In genomic region chr14:23299186-23299521, GRCh38 we compare ENCODE assay signal across 9 cellular contexts. TPM values are rescaled to one million over a fixed set of nuclear protein-coding genes. Genes with fewer than 3 reads are reported as not detected.
DNase-seq lines count a peak whose midpoint lies in the region; ATAC-seq and TF ChIP-seq lines count a peak whose summit lies in the region.
"Had no signal": no experiment of that assay in that cellular context is flagged by ENCODE, and none has a peak within 500 bp of the region (broad histone marks: within the 10 kb centered on the region; RNA-seq: fewer than 3 reads in every experiment).

No MANE protein-coding gene starts in this region.

- H3K27me3 ChIP-seq in gastroesophageal sphincter: no peaks in the 10 kb centered on the region
- H3K27me3 ChIP-seq: SJSA1 had no signal

- peaks cover 0 to 21% of the 10 kb centered on the region in 2 donors for H3K36me3 ChIP-seq in gastroesophageal sphincter
- H3K36me3 ChIP-seq: SJSA1 had no signal

- peak overlapping the region; percentile 98 for H3K27ac Mint-ChIP-seq in HFFc6
- H3K27ac Mint-ChIP-seq in activated T-helper 2 cell treated with anti-CD3 and anti-CD28 coated beads, Interferon-gamma antibody, Interleukin-2, Interleukin-4, amounts not matched to agents 10 μg/mL and 5 μg/mL and 100 μg/mL, durations not matched to agents 14 hours and 24 hours and 36 hours: peak overlapping the region; percentile 31
- H3K27ac Mint-ChIP-seq in stimulated activated effector memory CD8-positive, alpha-beta T cell treated with anti-CD3 and anti-CD28 coated beads, Interleukin-12 subunit alpha, Interleukin-12 subunit beta, amount 100 ng/mL, for 72 hours: peak overlapping the region; percentile 97
- H3K27ac Mint-ChIP-seq: H9 had no signal

- H3K36me3 Mint-ChIP-seq in HFFc6 (ENCODE audit: low read depth): no peaks in the 10 kb centered on the region
- H3K36me3 Mint-ChIP-seq in activated T-helper 2 cell treated with anti-CD3 and anti-CD28 coated beads, Interferon-gamma antibody, Interleukin-2, Interleukin-4, amounts not matched to agents 10 μg/mL and 5 μg/mL and 100 μg/mL, durations not matched to agents 14 hours and 24 hours and 36 hours (ENCODE audit: low read depth): peaks cover 22% of the 10 kb centered on the region
- peaks cover 63% of the 10 kb centered on the region for H3K36me3 Mint-ChIP-seq in stimulated activated effector memory CD8-positive, alpha-beta T cell treated with anti-CD3 and anti-CD28 coated beads, Interleukin-12 subunit alpha, Interleukin-12 subunit beta, amount 100 ng/mL, for 72 hours

- H3K4me3 Mint-ChIP-seq in HFFc6: peak overlapping the region; percentile 60
- H3K4me3 Mint-ChIP-seq in activated T-helper 2 cell treated with anti-CD3 and anti-CD28 coated beads, Interferon-gamma antibody, Interleukin-2, Interleukin-4, amounts not matched to agents 10 μg/mL and 5 μg/mL and 100 μg/mL, durations not matched to agents 14 hours and 24 hours and 36 hours (ENCODE audit: low read depth): peak overlapping the region; percentile 42
- peak overlapping the region; percentile 97 for H3K4me3 Mint-ChIP-seq in stimulated activated effector memory CD8-positive, alpha-beta T cell treated with anti-CD3 and anti-CD28 coated beads, Interleukin-12 subunit alpha, Interleukin-12 subunit beta, amount 100 ng/mL, for 72 hours

- DNase-seq in HFFc6 (no peak), epidermal melanocyte (ENCODE audit: insufficient read length, low spot score) (no peak), NCI-H524 treated with DMSO at 0.1 percent for 48 hours (lab: John Stamatoyannopoulos, UW) (no peak)
- DNase-seq in activated T-helper 2 cell treated with anti-CD3 and anti-CD28 coated beads, Interferon-gamma antibody, Interleukin-2, Interleukin-4, amounts not matched to agents 10 μg/mL and 5 μg/mL and 100 μg/mL, durations not matched to agents 14 hours and 24 hours and 36 hours (ENCODE audit: low spot score): no peak
- no peak for DNase-seq in stimulated activated effector memory CD8-positive, alpha-beta T cell treated with anti-CD3 and anti-CD28 coated beads, Interleukin-12 subunit alpha, Interleukin-12 subunit beta, amount 100 ng/mL, for 72 hours (ENCODE audit: low spot score in 2 of 2)
- DNase-seq: H9 had no signal

- H3K4me1 Mint-ChIP-seq in HFFc6 (ENCODE audit: low read depth): peaks cover 63% of the 10 kb centered on the region
- peaks cover 26% of the 10 kb centered on the region for H3K4me1 Mint-ChIP-seq in activated T-helper 2 cell treated with anti-CD3 and anti-CD28 coated beads, Interferon-gamma antibody, Interleukin-2, Interleukin-4, amounts not matched to agents 10 μg/mL and 5 μg/mL and 100 μg/mL, durations not matched to agents 14 hours and 24 hours and 36 hours (ENCODE audit: low read depth)
- peaks cover 40% of the 10 kb centered on the region for H3K4me1 Mint-ChIP-seq in stimulated activated effector memory CD8-positive, alpha-beta T cell treated with anti-CD3 and anti-CD28 coated beads, Interleukin-12 subunit alpha, Interleukin-12 subunit beta, amount 100 ng/mL, for 72 hours

- 85 to 100% methylated on average over 1 to 2 of the region's 2 CpGs for WGBS in gastroesophageal sphincter (ENCODE audit: low coverage in 1 of 2), 2 donors

- no peak for TF ChIP-seq POLR2A in gastroesophageal sphincter (IDR thresholded peaks at IDR 0.05)

- TF ChIP-seq EP300 in gastroesophageal sphincter (IDR thresholded peaks at IDR 0.05): no peak

- peaks cover 5 to 50% (median 6%) of the 10 kb centered on the region in 3 donors for H3K4me1 ChIP-seq in gastroesophageal sphincter

- intact Hi-C loops in activated T-helper 2 cell treated with anti-CD3 and anti-CD28 coated beads, Interferon-gamma antibody, Interleukin-2, Interleukin-4, amounts not matched to agents 10 μg/mL and 5 μg/mL and 100 μg/mL, durations not matched to agents 14 hours and 24 hours and 36 hours (cut with micrococcal nuclease): no loop called here

- peaks cover 5% of the 10 kb centered on the region; the same call in 1 of the 2 replicates for H3K27me3 Mint-ChIP-seq in HFFc6 (ENCODE audit: insufficient read depth)
- peaks cover 2% of the 10 kb centered on the region for H3K27me3 Mint-ChIP-seq in activated T-helper 2 cell treated with anti-CD3 and anti-CD28 coated beads, Interferon-gamma antibody, Interleukin-2, Interleukin-4, amounts not matched to agents 10 μg/mL and 5 μg/mL and 100 μg/mL, durations not matched to agents 14 hours and 24 hours and 36 hours (ENCODE audit: low read depth)

- no peak overlapping the region for H3K4me3 ChIP-seq in gastroesophageal sphincter
- H3K4me3 ChIP-seq: SJSA1 had no signal

- H3K27ac ChIP-seq in gastroesophageal sphincter: peak overlapping the region in 3 of 4 donors; percentile 59 to 99 (median 98)
- H3K27ac ChIP-seq: SJSA1 had no signal

- H3K9me3 ChIP-seq in gastroesophageal sphincter: no peaks in the 10 kb centered on the region
- H3K9me3 ChIP-seq: SJSA1 had no signal

- H3K9me3 Mint-ChIP-seq in HFFc6: no peaks in the 10 kb centered on the region
- H3K9me3 Mint-ChIP-seq in activated T-helper 2 cell treated with anti-CD3 and anti-CD28 coated beads, Interferon-gamma antibody, Interleukin-2, Interleukin-4, amounts not matched to agents 10 μg/mL and 5 μg/mL and 100 μg/mL, durations not matched to agents 14 hours and 24 hours and 36 hours: no peaks in the 10 kb centered on the region
- no peaks in the 10 kb centered on the region for H3K9me3 Mint-ChIP-seq in stimulated activated effector memory CD8-positive, alpha-beta T cell treated with anti-CD3 and anti-CD28 coated beads, Interleukin-12 subunit alpha, Interleukin-12 subunit beta, amount 100 ng/mL, for 72 hours
- H3K9me3 Mint-ChIP-seq: H9 had no signal

- ATAC-seq in gastroesophageal sphincter: no peak
- ATAC-seq in stimulated activated effector memory CD8-positive, alpha-beta T cell treated with anti-CD3 and anti-CD28 coated beads, Interleukin-12 subunit alpha, Interleukin-12 subunit beta, amount 100 ng/mL, for 72 hours: no peak
- no peak for ATAC-seq in GM18511 (IDR thresholded peaks at IDR 0.05; ENCODE audit: unreplicated experiment)

- TF ChIP-seq CTCF in HFFc6 (IDR thresholded peaks at IDR 0.05) (no peak), gastroesophageal sphincter (IDR thresholded peaks at IDR 0.05) (no peak)

RNA-seq across cellular contexts. Expression of gene PPP1R3E, which starts 3.5 kb away (rescaled TPM):
- 1 to 10 TPM; 2.3 to 3.8 (median 2.6) TPM for total RNA-seq in HFFc6 (2021; fragmentation: NEBNext Ultra II Directional; extraction: Animal tissue kit (Norgen Biotek cat#: 25700))
- total RNA-seq in activated T-helper 2 cell treated with anti-CD3 and anti-CD28 coated beads, Interferon-gamma antibody, Interleukin-2, Interleukin-4, amounts not matched to agents 10 μg/mL and 5 μg/mL and 100 μg/mL, durations not matched to agents 14 hours and 24 hours and 36 hours: 20.3 and 21.3 TPM in 2 replicates
- 10 to 100 TPM in 1 of 4 donors, 1 to 10 TPM in 3; 4.4 to 14.0 (median 7.2) TPM for total RNA-seq in gastroesophageal sphincter

RNA-seq across cellular contexts. Expression of gene BCL2L2, which starts 7.5 kb away (rescaled TPM):
- total RNA-seq in HFFc6 (2021; fragmentation: NEBNext Ultra II Directional; extraction: Animal tissue kit (Norgen Biotek cat#: 25700)): 10 to 100 TPM; 28.7 to 32.4 (median 31.1) TPM
- 9.3 and 10.1 TPM in 2 replicates for total RNA-seq in activated T-helper 2 cell treated with anti-CD3 and anti-CD28 coated beads, Interferon-gamma antibody, Interleukin-2, Interleukin-4, amounts not matched to agents 10 μg/mL and 5 μg/mL and 100 μg/mL, durations not matched to agents 14 hours and 24 hours and 36 hours
- 100 to 1,000 TPM in 3 of 4 donors, 10 to 100 TPM in 1; 99.1 to 157 (median 117) TPM for total RNA-seq in gastroesophageal sphincter

RNA-seq across cellular contexts. Expression of gene HOMEZ, which starts 13.2 kb away (rescaled TPM):
- 1 to 10 TPM; 7.3 to 9.2 (median 7.5) TPM for total RNA-seq in HFFc6 (2021; fragmentation: NEBNext Ultra II Directional; extraction: Animal tissue kit (Norgen Biotek cat#: 25700))
- total RNA-seq in activated T-helper 2 cell treated with anti-CD3 and anti-CD28 coated beads, Interferon-gamma antibody, Interleukin-2, Interleukin-4, amounts not matched to agents 10 μg/mL and 5 μg/mL and 100 μg/mL, durations not matched to agents 14 hours and 24 hours and 36 hours: 13.3 and 13.7 TPM in 2 replicates
- 10 to 100 TPM in 2 of 4 donors, 1 to 10 TPM in 2; 7.5 to 11.3 (median 9.4) TPM for total RNA-seq in gastroesophageal sphincter

RNA-seq across cellular contexts. Expression of gene PABPN1, which starts 22.1 kb away (rescaled TPM):
- total RNA-seq in HFFc6 (2021; fragmentation: NEBNext Ultra II Directional; extraction: Animal tissue kit (Norgen Biotek cat#: 25700)): 100 to 1,000 TPM; 128 to 147 (median 137) TPM
- total RNA-seq in activated T-helper 2 cell treated with anti-CD3 and anti-CD28 coated beads, Interferon-gamma antibody, Interleukin-2, Interleukin-4, amounts not matched to agents 10 μg/mL and 5 μg/mL and 100 μg/mL, durations not matched to agents 14 hours and 24 hours and 36 hours: 241 and 259 TPM in 2 replicates
- total RNA-seq in gastroesophageal sphincter: 10 to 100 TPM; 56.3 to 59.8 (median 57.5) TPM

RNA-seq across cellular contexts. Expression of gene SLC22A17, which starts 53.5 kb away (rescaled TPM):
- 10 to 100 TPM; 11.7 to 15.6 (median 13.1) TPM for total RNA-seq in HFFc6 (2021; fragmentation: NEBNext Ultra II Directional; extraction: Animal tissue kit (Norgen Biotek cat#: 25700))
- total RNA-seq in activated T-helper 2 cell treated with anti-CD3 and anti-CD28 coated beads, Interferon-gamma antibody, Interleukin-2, Interleukin-4, amounts not matched to agents 10 μg/mL and 5 μg/mL and 100 μg/mL, durations not matched to agents 14 hours and 24 hours and 36 hours: 2.9 and 3.2 TPM in 2 replicates
- total RNA-seq in gastroesophageal sphincter: 10 to 100 TPM; 22.7 to 36.4 (median 30.4) TPM

Comparison
In these comparisons a context has a peak if more than half of its experiments do, and no peak if none do; other contexts are left out.
1. H3K27ac Mint-ChIP-seq: peak in every context shown above with its lines; median percentile 98 in HFFc6; 97 in stimulated activated effector memory CD8-positive, alpha-beta T cell treated with anti-CD3 and anti-CD28 coated beads, Interleukin-12 subunit alpha, Interleukin-12 subunit beta, amount 100 ng/mL, for 72 hours; 31 in activated T-helper 2 cell treated with anti-CD3 and anti-CD28 coated beads, Interferon-gamma antibody, Interleukin-2, Interleukin-4, amounts not matched to agents 10 μg/mL and 5 μg/mL and 100 μg/mL, durations not matched to agents 14 hours and 24 hours and 36 hours.
2. H3K4me3 Mint-ChIP-seq: peak in every context shown above with its lines; median percentile 97 in stimulated activated effector memory CD8-positive, alpha-beta T cell treated with anti-CD3 and anti-CD28 coated beads, Interleukin-12 subunit alpha, Interleukin-12 subunit beta, amount 100 ng/mL, for 72 hours; 60 in HFFc6; 42 in activated T-helper 2 cell treated with anti-CD3 and anti-CD28 coated beads, Interferon-gamma antibody, Interleukin-2, Interleukin-4, amounts not matched to agents 10 μg/mL and 5 μg/mL and 100 μg/mL, durations not matched to agents 14 hours and 24 hours and 36 hours.